1 cellular context compared by ENCODE assay signal in the genomic region with DNA sequence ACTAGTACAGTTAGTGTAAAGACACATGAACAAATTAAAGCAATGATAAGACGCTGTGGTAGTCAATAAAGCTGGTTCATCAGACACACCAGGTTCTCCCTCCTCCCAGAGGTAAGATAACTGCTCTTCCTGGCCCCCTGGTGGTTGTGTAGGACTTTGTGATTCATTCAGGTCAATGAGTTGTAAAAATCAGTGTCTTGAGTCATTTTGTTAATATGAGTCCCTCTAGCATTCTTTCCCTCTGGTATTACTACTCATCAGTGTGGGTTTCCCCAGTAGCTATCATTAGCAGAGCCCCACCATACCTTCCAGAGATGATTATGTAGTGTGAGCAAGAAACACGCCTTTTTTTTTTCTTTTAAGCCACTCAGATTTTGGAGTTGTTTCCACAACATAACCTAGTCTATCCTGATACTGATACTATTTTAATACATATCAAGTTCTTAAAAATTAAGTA.
TF ChIP-seq lines count a peak whose summit lies in the region.

No MANE protein-coding gene starts in this region.

TF ChIP-seq in neural cell, 6 proteins besides CTCF, POLR2A, EP300 and RAD21 (continued from another document):
- TF ChIP-seq TAF1 (IDR thresholded peaks at IDR 0.05; ENCODE audit: low read depth) (no peak), EZH2 (IDR thresholded peaks at IDR 0.05; ENCODE audit: borderline replicate concordance, insufficient read depth, low read length, poor library complexity, severe bottlenecking) (no peak), POLR2AphosphoS5 (IDR thresholded peaks at IDR 0.05) (no peak), MXI1 (conservative IDR thresholded peaks at IDR 0.05; ENCODE audit: poor library complexity, severe bottlenecking) (no peak)
- TF ChIP-seq, protein P1, sequence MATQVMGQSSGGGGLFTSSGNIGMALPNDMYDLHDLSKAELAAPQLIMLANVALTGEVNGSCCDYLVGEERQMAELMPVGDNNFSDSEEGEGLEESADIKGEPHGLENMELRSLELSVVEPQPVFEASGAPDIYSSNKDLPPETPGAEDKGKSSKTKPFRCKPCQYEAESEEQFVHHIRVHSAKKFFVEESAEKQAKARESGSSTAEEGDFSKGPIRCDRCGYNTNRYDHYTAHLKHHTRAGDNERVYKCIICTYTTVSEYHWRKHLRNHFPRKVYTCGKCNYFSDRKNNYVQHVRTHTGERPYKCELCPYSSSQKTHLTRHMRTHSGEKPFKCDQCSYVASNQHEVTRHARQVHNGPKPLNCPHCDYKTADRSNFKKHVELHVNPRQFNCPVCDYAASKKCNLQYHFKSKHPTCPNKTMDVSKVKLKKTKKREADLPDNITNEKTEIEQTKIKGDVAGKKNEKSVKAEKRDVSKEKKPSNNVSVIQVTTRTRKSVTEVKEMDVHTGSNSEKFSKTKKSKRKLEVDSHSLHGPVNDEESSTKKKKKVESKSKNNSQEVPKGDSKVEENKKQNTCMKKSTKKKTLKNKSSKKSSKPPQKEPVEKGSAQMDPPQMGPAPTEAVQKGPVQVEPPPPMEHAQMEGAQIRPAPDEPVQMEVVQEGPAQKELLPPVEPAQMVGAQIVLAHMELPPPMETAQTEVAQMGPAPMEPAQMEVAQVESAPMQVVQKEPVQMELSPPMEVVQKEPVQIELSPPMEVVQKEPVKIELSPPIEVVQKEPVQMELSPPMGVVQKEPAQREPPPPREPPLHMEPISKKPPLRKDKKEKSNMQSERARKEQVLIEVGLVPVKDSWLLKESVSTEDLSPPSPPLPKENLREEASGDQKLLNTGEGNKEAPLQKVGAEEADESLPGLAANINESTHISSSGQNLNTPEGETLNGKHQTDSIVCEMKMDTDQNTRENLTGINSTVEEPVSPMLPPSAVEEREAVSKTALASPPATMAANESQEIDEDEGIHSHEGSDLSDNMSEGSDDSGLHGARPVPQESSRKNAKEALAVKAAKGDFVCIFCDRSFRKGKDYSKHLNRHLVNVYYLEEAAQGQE (IDR thresholded peaks at IDR 0.05; ENCODE audit: borderline replicate concordance) = no peak
